Comparison of ENCODE assay signal across 8 cellular contexts in the genomic region with DNA sequence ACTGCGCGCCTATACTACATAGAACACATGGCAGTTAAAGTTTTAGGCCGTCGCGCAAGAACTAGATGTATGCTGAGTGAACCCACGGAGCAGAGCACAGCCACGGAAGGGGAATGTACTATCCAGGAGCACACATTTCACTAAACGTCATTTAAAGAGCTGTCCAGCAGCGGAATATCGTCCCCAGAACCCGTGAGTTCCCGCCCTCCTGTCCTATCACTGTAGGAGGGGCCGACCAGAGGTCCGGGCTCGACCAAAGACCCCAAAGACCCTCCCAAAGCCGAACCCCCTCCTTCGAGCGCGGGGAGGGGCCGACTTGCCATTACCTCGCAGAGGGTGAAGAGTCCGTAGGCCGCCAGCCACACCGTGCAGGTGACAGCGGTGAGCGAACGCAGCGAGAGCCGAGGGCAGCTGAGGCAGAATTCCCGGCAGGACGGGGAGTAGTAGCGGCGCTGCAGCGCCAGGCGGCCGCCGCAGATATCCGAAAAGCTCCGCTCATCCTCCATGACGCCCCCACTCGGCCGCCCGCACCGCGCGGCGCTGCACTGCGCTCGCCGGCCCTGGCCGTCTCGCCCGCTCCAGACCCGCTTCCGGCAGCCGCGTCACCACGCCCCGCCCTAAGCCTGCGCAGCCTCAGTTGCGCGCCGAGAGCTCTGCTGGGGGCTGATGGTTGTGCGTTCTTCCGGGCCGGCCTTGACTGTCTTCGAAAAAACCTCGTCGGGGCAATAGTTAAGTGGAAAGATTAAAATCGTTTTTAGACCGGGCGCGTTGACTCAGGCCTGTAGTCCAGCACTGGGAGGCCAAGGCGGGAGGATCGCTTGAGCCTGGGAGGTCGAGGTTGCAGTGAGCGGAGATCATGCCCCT. TPM values are rescaled to one million over a fixed set of nuclear protein-coding genes. Genes with fewer than 3 reads are reported as not detected.
DNase-seq lines count a peak whose midpoint lies in the region; ATAC-seq, FAIRE-seq and TF ChIP-seq lines count a peak whose summit lies in the region.

A gene with protein sequence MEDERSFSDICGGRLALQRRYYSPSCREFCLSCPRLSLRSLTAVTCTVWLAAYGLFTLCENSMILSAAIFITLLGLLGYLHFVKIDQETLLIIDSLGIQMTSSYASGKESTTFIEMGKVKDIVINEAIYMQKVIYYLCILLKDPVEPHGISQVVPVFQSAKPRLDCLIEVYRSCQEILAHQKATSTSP (minus strand): TSS at position 571 of the 864 bp plus-strand sequence. CDS start 65 bp downstream, at position 506.

- H3K27me3 ChIP-seq in BLaER1 treated with 17β-estradiol and CSF1 and Interleukin-3, amounts not matched to agents 10 nM and 100 nM: peaks cover 4 to 21% (median 15%) of the 10 kb centered on the region in 11 experiments; a peak in 15 of 22 replicates
- H3K27me3 ChIP-seq in HepG2 (ENCODE audit: control insufficient read depth in 1 of 2, insufficient read depth in 2 of 2, low read length in 2 of 2): no peaks in the 10 kb centered on the region; a peak in 1 of 5 replicates

- H3K27me3 Mint-ChIP-seq in dendritic cell treated with granulocyte-macrophage colony-stimulating factor and Interleukin-4, amounts not matched to agents 40 ng/mL and 50 ng/mL, for 4 days: peaks cover 4% of the 10 kb centered on the region

- H3K4me1 Mint-ChIP-seq in dendritic cell treated with granulocyte-macrophage colony-stimulating factor and Interleukin-4, amounts not matched to agents 40 ng/mL and 50 ng/mL, for 4 days (ENCODE audit: low read depth): peaks cover 21% of the 10 kb centered on the region

- peaks cover 9% of the 10 kb centered on the region for H3K79me2 ChIP-seq in HepG2 (ENCODE audit: insufficient read depth, low read length)

- peaks cover 20 to 28% (median 27%) of the 10 kb centered on the region in 11 experiments for H3K9me3 ChIP-seq in BLaER1 treated with 17β-estradiol and CSF1 and Interleukin-3, amounts not matched to agents 10 nM and 100 nM (replicated peaks in 1 of 11)
- no peaks in the 10 kb centered on the region for H3K9me3 ChIP-seq in HepG2 (ENCODE audit: low read length)

- H3K9me3 Mint-ChIP-seq in dendritic cell treated with granulocyte-macrophage colony-stimulating factor and Interleukin-4, amounts not matched to agents 40 ng/mL and 50 ng/mL, for 4 days: no peaks in the 10 kb centered on the region

- peak; percentile 76 for TF ChIP-seq CTCF in HepG2 (CRISPR knock-in tag; IDR thresholded peaks at IDR 0.05)

- peak; percentile 83 for TF ChIP-seq RAD21 in HepG2 (CRISPR knock-in tag; IDR thresholded peaks at IDR 0.05)

- POLR2A ChIA-PET in HepG2 (lab: Yijun Ruan, JAX): interaction anchor here (0.6 to 2.4 kb wide), 25 partner anchors 9 to 1225 kb away, joined by 3 to 11 read pairs (median 5); partner anchors contain the start of genes ARG2, RDH11 and ZFYVE26

- WGBS in HepG2 (ENCODE audit: low lambda C conversion rate): 3% methylated on average over 10 of the region's 77 CpGs

- no peak for FAIRE-seq in HepG2 (lab: Jason Lieb, UNC)

- H3K4me1 ChIP-seq in BLaER1 treated with 17β-estradiol and CSF1 and Interleukin-3, amounts not matched to agents 10 nM and 100 nM: peaks cover 0 to 21% (median 7%) of the 10 kb centered on the region in 10 experiments; a peak in 13 of 20 replicates
- H3K4me1 ChIP-seq in HepG2 (ENCODE audit: insufficient read depth, low read length): peaks cover 43% of the 10 kb centered on the region

- H3K27ac Mint-ChIP-seq in dendritic cell treated with granulocyte-macrophage colony-stimulating factor and Interleukin-4, amounts not matched to agents 40 ng/mL and 50 ng/mL, for 4 days: peak within 1 kb of the TSS; percentile 94

- peak; percentile 62 to 72 for TF ChIP-seq POLR2A in HepG2 (IDR thresholded peaks at IDR 0.05; ENCODE audit: insufficient read depth in 1 of 2, low read depth in 2 of 2, low read length in 2 of 2)

- H3K27ac ChIP-seq in BLaER1 treated with 17β-estradiol and CSF1 and Interleukin-3, amounts not matched to agents 10 nM and 100 nM: peak within 1 kb of the TSS in 10 of 11 experiments; percentile 26 to 60 (median 54); a peak in 17 of 22 replicates
- H3K27ac ChIP-seq in HepG2 (ENCODE audit: extremely low read length, insufficient read depth, low read length): peak within 1 kb of the TSS; percentile 74

- peaks cover 27% of the 10 kb centered on the region for H3K36me3 Mint-ChIP-seq in dendritic cell treated with granulocyte-macrophage colony-stimulating factor and Interleukin-4, amounts not matched to agents 40 ng/mL and 50 ng/mL, for 4 days (ENCODE audit: low read depth)

- peak within 1 kb of the TSS; percentile 64 to 79 (median 72) for H3K4me3 ChIP-seq in BLaER1 treated with 17β-estradiol and CSF1 and Interleukin-3, amounts not matched to agents 10 nM and 100 nM
- H3K4me3 ChIP-seq in HepG2 (replicated peaks in 1 of 3; ENCODE audit: insufficient read depth in 1 of 3, low read depth in 2 of 3, low read length in 3 of 3): peak within 1 kb of the TSS; percentile 82 to 89 (median 87)

- BruUV-seq in HepG2 (replicated peaks; lab: Mats Ljungman, UMichigan): no TSS peak

- CTCF ChIA-PET in HepG2 (lab: Yijun Ruan, JAX; ENCODE audit: low intra/inter-chr PET ratio, low total read pairs): interaction anchor here (2.0 to 2.5 kb wide), 2 partner anchors 67 to 105 kb away, joined by 11 read pairs; no protein-coding TSS in a partner anchor

- peak within 1 kb of the TSS; percentile 91 for H3K4me3 Mint-ChIP-seq in dendritic cell treated with granulocyte-macrophage colony-stimulating factor and Interleukin-4, amounts not matched to agents 40 ng/mL and 50 ng/mL, for 4 days

- ATAC-seq in HG03439 (IDR thresholded peaks at IDR 0.05; ENCODE audit: unreplicated experiment) (peak; percentile 95), HepG2 (peak; percentile 97)

- H4K20me1 ChIP-seq in BLaER1 treated with 17β-estradiol and CSF1 and Interleukin-3, amounts not matched to agents 10 nM and 100 nM: no peaks in the 10 kb centered on the region
- H4K20me1 ChIP-seq in HepG2 (ENCODE audit: insufficient read depth, low read length): no peaks in the 10 kb centered on the region

- H3K4me2 ChIP-seq in BLaER1 treated with 17β-estradiol and CSF1 and Interleukin-3, amounts not matched to agents 10 nM and 100 nM: peak within 1 kb of the TSS; percentile 43 to 71 (median 62)
- H3K4me2 ChIP-seq in HepG2 (ENCODE audit: low read depth, low read length): peak within 1 kb of the TSS; percentile 69

- no peaks in the 10 kb centered on the region for H3K36me3 ChIP-seq in BLaER1 treated with 17β-estradiol and CSF1 and Interleukin-3, amounts not matched to agents 10 nM and 100 nM
- no peaks in the 10 kb centered on the region for H3K36me3 ChIP-seq in HepG2 (replicated peaks in 1 of 2; ENCODE audit: control insufficient read depth in 1 of 2, insufficient read depth in 2 of 2, low read length in 2 of 2)

- H3K9ac ChIP-seq in BLaER1 treated with 17β-estradiol and CSF1 and Interleukin-3, amounts not matched to agents 10 nM and 100 nM: peak within 1 kb of the TSS; percentile 62 to 78 (median 75)
- H3K9ac ChIP-seq in HepG2 (ENCODE audit: insufficient read depth, low read depth, low read length): peak within 1 kb of the TSS; percentile 77

- DNase-seq in GM19238 (ENCODE audit: insufficient read length, low spot score) (peak; percentile 91), NCI-H748 (lab: John Stamatoyannopoulos, UW; ENCODE audit: unreplicated experiment) (peak; percentile 89), HepG2 (ENCODE audit: low spot score) (peak; percentile 83)
- peak; percentile 90 to 93 for DNase-seq in activated CD4-positive, alpha-beta T cell treated with anti-CD3 and anti-CD28 coated beads, Interleukin-2, amount 50 U/mL, for 4 hours
- peak; percentile 94 for DNase-seq in stimulated activated CD4-positive, alpha-beta T cell treated with anti-CD3 and anti-CD28 coated beads, Interleukin-4, amount 100 ng/mL, for 24 hours

- intact Hi-C loops in dendritic cell treated with granulocyte-macrophage colony-stimulating factor and Interleukin-4, amounts not matched to agents 40 ng/mL and 50 ng/mL, for 4 days (cut with micrococcal nuclease): loop anchor here (1.0 kb wide), 1 partner anchor 74 kb away; the partner anchor contains the start of gene VTI1B
- intact Hi-C loops in HepG2 (cut with micrococcal nuclease; ENCODE audit: unreplicated experiment): no loop called here

- H2AFZ ChIP-seq in HepG2 (ENCODE audit: low read length): peak within 1 kb of the TSS; percentile 16

- peak in 1 of 2 experiments; percentile 42; a peak in 1 of 4 replicates for TF ChIP-seq EP300 in HepG2 (IDR thresholded peaks at IDR 0.05; ENCODE audit: low read depth in 2 of 2, low read length in 2 of 2)
- TF ChIP-seq EP300 in HepG2 (CRISPR knock-in tag; IDR thresholded peaks at IDR 0.05; ENCODE audit: borderline replicate concordance): no peak

- in situ Hi-C loops in HepG2 (cut with HindIII; ENCODE audit: extremely low pct_ligation_motif_present, low pct_unique_long_range_greater_than_20kb): loop anchor here (25.0 kb wide), 1 partner anchor 1212 kb away; no protein-coding TSS in a partner anchor

RNA-seq across cellular contexts. Expression of the gene that starts here (rescaled TPM):
- total RNA-seq in HepG2 (2016; rRNA removed; fragmentation: Illumina TruSeq; extraction: Trizol): 18.7 and 30.0 TPM in 2 replicates
- total RNA-seq in HepG2 (2016; cell fraction: cytosol; rRNA removed; fragmentation: Illumina TruSeq; extraction: Trizol; ENCODE audit: low read depth): 23.7 and 27.0 TPM in 2 replicates
- total RNA-seq in HepG2 (2016; cell fraction: insoluble cytoplasmic fraction; rRNA removed; fragmentation: Illumina TruSeq; extraction: Trizol): 19.2 and 31.7 TPM in 2 replicates
- total RNA-seq in HepG2 (2016; cell fraction: membrane; rRNA removed; fragmentation: Illumina TruSeq; extraction: Trizol): 32.7 and 35.6 TPM in 2 replicates
- 30.3 and 31.6 TPM in 2 replicates for total RNA-seq in HepG2 (2016; cell fraction: nucleus; rRNA removed; fragmentation: Illumina TruSeq; extraction: Trizol)
- 43.5 and 53.6 TPM in 2 replicates for polyA plus RNA-seq in HepG2 (2011; rRNA removed)
- 27.5 and 43.0 TPM in 2 replicates for polyA plus RNA-seq in HepG2 (2011; cell fraction: cytosol; rRNA removed)
- 107 and 111 TPM in 2 replicates for polyA plus RNA-seq in HepG2 (2011; cell fraction: nucleus; rRNA removed)
- 25.2 and 35.2 TPM in 2 replicates for polyA plus RNA-seq in HepG2 (2012)
- 24.8 and 31.5 TPM in 2 replicates for polyA plus RNA-seq in HepG2 (2016; cell fraction: cytosol; fragmentation: Illumina TruSeq; extraction: Trizol; ENCODE audit: low read depth)
- 17.9 and 20.6 TPM in 2 replicates for polyA plus RNA-seq in HepG2 (2016; cell fraction: insoluble cytoplasmic fraction; fragmentation: Illumina TruSeq; extraction: Trizol; ENCODE audit: low read depth)
- polyA plus RNA-seq in HepG2 (2016; cell fraction: membrane; fragmentation: Illumina TruSeq; extraction: Trizol; ENCODE audit: low read depth): 29.8 and 32.1 TPM in 2 replicates
- 61.7 and 63.3 TPM in 2 replicates for polyA plus RNA-seq in HepG2 (2016; cell fraction: nucleus; fragmentation: Illumina TruSeq; extraction: Trizol; ENCODE audit: insufficient read depth, low read depth)
- 16.6 and 25.0 TPM in 2 replicates for polyA minus RNA-seq in HepG2 (2011; rRNA and poly(A)+ RNA removed; ENCODE audit: low replicate concordance)
- 19.3 and 21.0 TPM in 2 replicates for polyA minus RNA-seq in HepG2 (2011; cell fraction: cytosol; rRNA and poly(A)+ RNA removed)
- polyA minus RNA-seq in HepG2 (2011; cell fraction: nucleus; rRNA and poly(A)+ RNA removed): 10.9 and 17.5 TPM in 2 replicates

Comparison
In these comparisons a context has a peak if more than half of its experiments do, and no peak if none do; other contexts are left out.
1. Peak in every context shown above with its lines: DNase-seq, ATAC-seq, H3K4me3 ChIP-seq and H3K27ac ChIP-seq.